ENCODE assay signal across 16 cellular contexts in genomic region chr12:104296718-104297117, GRCh38. TPM values are rescaled to one million over a fixed set of nuclear protein-coding genes. Genes with fewer than 3 reads are reported as not detected.
DNase-seq lines count a peak whose midpoint lies in the region; ATAC-seq and TF ChIP-seq lines count a peak whose summit lies in the region.
"Had no signal": no experiment of that assay in that cellular context is flagged by ENCODE, and none has a peak within 500 bp of the region (broad histone marks: within the 10 kb centered on the region; RNA-seq: fewer than 3 reads in every experiment).

No MANE protein-coding gene starts in this region.

- CTCF ChIA-PET in activated CD4-positive, alpha-beta T cell treated with anti-CD3 and anti-CD28 coated beads for 36 hours (lab: Charles Lee), result interaction anchor here (0.6 to 1.3 kb wide), 2 partner anchors 9 to 732 kb away, joined by 3 to 6 read pairs; no protein-coding TSS in a partner anchor
- CTCF ChIA-PET in PC-9 (lab: Charles Lee), result no interaction called here

- H3K4me1 ChIP-seq in PC-9 (replicated peaks; ENCODE audit: insufficient read depth) (peaks cover 58% of the 10 kb centered on the region), psoas muscle (peaks cover 71% of the 10 kb centered on the region), adrenal gland (replicated peaks in 1 of 2) (peaks cover 22 to 81% of the 10 kb centered on the region in 2 donors)

- peak overlapping the region; percentile 37 for H3K27ac Mint-ChIP-seq in activated CD4-positive, alpha-beta T cell treated with anti-CD3 and anti-CD28 coated beads for 36 hours

- H3K36me3 ChIP-seq in PC-9 (ENCODE audit: low read depth) (peaks cover 81% of the 10 kb centered on the region), psoas muscle (ENCODE audit: insufficient read depth in 1 of 2, low read depth in 1 of 2) (peaks cover 7 to 86% of the 10 kb centered on the region in 2 donors), adrenal gland (replicated peaks in 1 of 2) (peaks cover 0 to 54% of the 10 kb centered on the region in 2 donors)

- no peak overlapping the region for H3K4me3 Mint-ChIP-seq in activated CD4-positive, alpha-beta T cell treated with anti-CD3 and anti-CD28 coated beads for 36 hours
- H3K4me3 Mint-ChIP-seq: CD4-positive, alpha-beta memory T cell had no signal

- H3K36me3 Mint-ChIP-seq in activated CD4-positive, alpha-beta T cell treated with anti-CD3 and anti-CD28 coated beads for 36 hours (ENCODE audit: low read depth), result peaks cover 60% of the 10 kb centered on the region

- H3K9me2 ChIP-seq in PC-9 (ENCODE audit: insufficient read depth), result no peaks in the 10 kb centered on the region

- peaks cover 97% of the 10 kb centered on the region for H4K20me1 ChIP-seq in PC-9 (ENCODE audit: insufficient read depth)

- peak overlapping the region; percentile 97 for H3K4me2 ChIP-seq in PC-9

- H3K27ac ChIP-seq in PC-9 (peak overlapping the region; percentile 99), psoas muscle (peak overlapping the region; percentile 21), adrenal gland (peak overlapping the region in 1 of 5 donors; percentile 51)
- H3K27ac ChIP-seq: 22Rv1 had no signal

- H3K4me1 Mint-ChIP-seq in activated CD4-positive, alpha-beta T cell treated with anti-CD3 and anti-CD28 coated beads for 36 hours, result peaks cover 28% of the 10 kb centered on the region

- peak overlapping the region; percentile 59 for H3K4me3 ChIP-seq in PC-9
- H3K4me3 ChIP-seq in fibroblast of the aortic adventitia (ENCODE audit: low read depth, low read length), result peak overlapping the region; percentile 49
- no peak overlapping the region for H3K4me3 ChIP-seq in psoas muscle
- H3K4me3 ChIP-seq in adrenal gland, result no peak overlapping the region

- peaks cover 99% of the 10 kb centered on the region for H3K79me2 ChIP-seq in PC-9 (ENCODE audit: low read depth)

- intact Hi-C loops in activated CD4-positive, alpha-beta T cell treated with anti-CD3 and anti-CD28 coated beads for 36 hours (cut with DNase I, micrococcal nuclease), result no loop called here
- intact Hi-C loops in PC-9 (cut with micrococcal nuclease; ENCODE audit: unreplicated experiment), result no loop called here
- intact Hi-C loops in psoas muscle (cut with DNase I), result no loop called here
- intact Hi-C loops in adrenal gland (cut with DNase I), result no loop called here

- TF ChIP-seq CTCF in PC-9 (conservative IDR thresholded peaks at IDR 0.05) (no peak), fibroblast of the aortic adventitia (IDR thresholded peaks at IDR 0.05; ENCODE audit: insufficient read depth, low read length) (no peak), psoas muscle (IDR thresholded peaks at IDR 0.05) (no peak), adrenal gland (IDR thresholded peaks at IDR 0.05) (no peak)

- no peaks in the 10 kb centered on the region for H3K27me3 ChIP-seq in PC-9 (ENCODE audit: insufficient read depth, low read depth)
- H3K27me3 ChIP-seq in psoas muscle (ENCODE audit: insufficient read depth in 3 of 3, low read length in 2 of 3), result no peaks in the 10 kb centered on the region
- no peaks in the 10 kb centered on the region for H3K27me3 ChIP-seq in adrenal gland

- WGBS in psoas muscle, 3 donors, result 89 to 100% (median 93%) methylated on average over 4 of the region's 4 CpGs
- WGBS in adrenal gland, 4 donors, result 91 to 98% (median 95%) methylated on average over 4 of the region's 4 CpGs

- no peaks in the 10 kb centered on the region for H3K9me3 ChIP-seq in PC-9 (ENCODE audit: insufficient read depth, low read depth)
- H3K9me3 ChIP-seq in psoas muscle, result no peaks in the 10 kb centered on the region
- H3K9me3 ChIP-seq in adrenal gland (replicated peaks in 1 of 3), result no peaks in the 10 kb centered on the region

- POLR2A ChIA-PET in activated CD4-positive, alpha-beta T cell treated with anti-CD3 and anti-CD28 coated beads for 36 hours (lab: Charles Lee), result interaction anchor here (0.6 kb wide), 1 partner anchor 91 kb away, joined by 3 read pairs; no protein-coding TSS in a partner anchor
- POLR2A ChIA-PET in PC-9 (lab: Charles Lee; ENCODE audit: unreplicated experiment), result interaction anchor here (0.5 to 1.0 kb wide), 5 partner anchors 9 to 83 kb away, joined by 3 to 19 read pairs (median 9); no protein-coding TSS in a partner anchor

- no peaks in the 10 kb centered on the region for H3K27me3 Mint-ChIP-seq in activated CD4-positive, alpha-beta T cell treated with anti-CD3 and anti-CD28 coated beads for 36 hours
- H3K27me3 Mint-ChIP-seq: CD4-positive, alpha-beta memory T cell had no signal

- H2AFZ ChIP-seq in PC-9, result no peak overlapping the region

- no peaks in the 10 kb centered on the region for H3K9me3 Mint-ChIP-seq in activated CD4-positive, alpha-beta T cell treated with anti-CD3 and anti-CD28 coated beads for 36 hours (ENCODE audit: low read depth)
- H3K9me3 Mint-ChIP-seq: CD4-positive, alpha-beta memory T cell had no signal

- DNase-seq in activated CD4-positive, alpha-beta T cell treated with anti-CD3 and anti-CD28 coated beads for 36 hours, result no peak
- DNase-seq in activated CD4-positive, alpha-beta T cell treated with anti-CD3 and anti-CD28 coated beads for 48 hours, result no peak
- DNase-seq in PC-9, result peak in 1 of 2 experiments; percentile 64
- peak; percentile 7 for DNase-seq in fibroblast of the aortic adventitia (ENCODE audit: low read depth)
- DNase-seq in psoas muscle, result no peak
- no peak for DNase-seq in adrenal gland
- DNase-seq in cerebellar nuclear complex (lab: John Stamatoyannopoulos, UW), result no peak
- DNase-seq: CD4-positive, alpha-beta memory T cell; GF-D8; KG1; NCI-H1436 treated with DMSO at 0.1 percent for 48 hours; NCI-H2029 treated with DMSO at 0.1 percent for 48 hours; NCI-H510A; NCI-H774 had no signal

- no peak for ATAC-seq in activated CD4-positive, alpha-beta T cell treated with anti-CD3 and anti-CD28 coated beads for 36 hours
- ATAC-seq in psoas muscle, result no peak
- ATAC-seq in GM21717 (IDR thresholded peaks at IDR 0.05; ENCODE audit: unreplicated experiment), result no peak

- TF ChIP-seq POLR2A in adrenal gland (IDR thresholded peaks at IDR 0.05), result no peak

- H3F3A ChIP-seq in PC-9 (ENCODE audit: insufficient read depth, low read depth), result peaks cover 98% of the 10 kb centered on the region

- no TSS peak for BruUV-seq in PC-9 (replicated peaks; lab: Mats Ljungman, UMichigan)

RNA-seq across cellular contexts. Expression of gene EID3, which starts 6.8 kb away (rescaled TPM):
- 1 to 10 TPM; 3.9 to 4.6 TPM for total RNA-seq in activated CD4-positive, alpha-beta T cell treated with anti-CD3 and anti-CD28 coated beads for 36 hours
- total RNA-seq in PC-9 (2021) (42.4 and 47.4 TPM in 2 replicates), fibroblast of the aortic adventitia (ENCODE audit: low replicate concordance) (14.9 and 55.9 TPM in 2 replicates), psoas muscle (1 to 10 TPM in 1 of 4 donors, under 1 TPM in 3; 0.94 to 1.3 (median 0.99) TPM), adrenal gland (10 to 100 TPM in 3 of 8 donors, 1 to 10 TPM in 5; 2.9 to 20.3 (median 5.4) TPM)
- polyA plus RNA-seq in psoas muscle (under 1 TPM; 0.28 to 0.95 (median 0.56) TPM), adrenal gland (1 to 10 TPM; 1.5 to 8.1 (median 4.4) TPM)

Comparison
In these comparisons a context has a peak if more than half of its experiments do, and no peak if none do; other contexts are left out.
1. H3K4me3 ChIP-seq: peak in PC-9 (single experiment) and fibroblast of the aortic adventitia (single experiment); none in psoas muscle (single experiment) and adrenal gland (0 of 4).